ENCODE assay signal across 1 cellular context in the genomic region with DNA sequence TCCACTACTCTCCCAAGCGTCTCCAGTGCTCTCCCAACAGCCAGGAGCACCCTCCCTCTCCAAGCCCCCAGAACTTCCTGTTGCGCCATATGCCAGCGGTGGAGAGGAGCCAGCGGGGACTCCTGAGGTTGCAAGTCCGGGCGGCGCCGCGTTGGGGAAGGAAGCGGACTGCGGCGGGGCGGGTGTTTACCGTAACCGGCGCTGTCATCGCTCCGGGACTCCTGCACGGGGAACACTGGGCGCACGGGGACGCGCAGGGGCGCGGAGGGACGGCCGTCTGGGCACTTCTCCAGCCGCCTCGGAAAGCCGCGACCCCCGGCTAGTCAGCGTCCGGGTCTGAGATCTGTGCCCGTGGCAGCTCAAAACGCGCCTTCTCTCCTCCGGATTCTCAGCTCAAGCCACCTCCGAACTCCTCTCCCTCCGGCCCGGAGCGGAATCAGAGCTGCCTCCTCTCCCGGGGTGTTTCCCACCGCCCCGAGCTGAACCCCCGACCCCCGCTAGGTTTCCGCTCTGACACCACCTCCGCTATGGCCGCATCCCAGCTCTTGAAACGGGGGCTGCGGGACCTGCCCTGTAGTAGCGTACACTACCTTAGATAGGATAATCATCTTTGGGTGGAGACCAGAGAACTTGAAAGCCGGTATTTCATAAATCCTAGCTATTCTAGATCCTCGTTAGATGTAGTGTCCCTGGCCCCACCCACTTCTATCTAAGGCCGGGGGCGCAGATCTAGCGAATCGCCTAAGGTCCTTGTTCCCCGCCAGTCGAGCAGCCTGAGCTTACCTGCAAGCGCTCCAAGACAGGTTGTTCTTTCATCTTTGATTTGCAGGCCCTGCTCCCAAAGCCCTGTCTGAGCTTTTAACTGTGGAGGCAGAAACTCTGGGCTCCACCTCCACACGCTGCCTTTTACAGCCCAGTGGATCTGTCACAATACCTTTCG.
TF ChIP-seq lines count a peak whose summit lies in the region.

A gene with protein sequence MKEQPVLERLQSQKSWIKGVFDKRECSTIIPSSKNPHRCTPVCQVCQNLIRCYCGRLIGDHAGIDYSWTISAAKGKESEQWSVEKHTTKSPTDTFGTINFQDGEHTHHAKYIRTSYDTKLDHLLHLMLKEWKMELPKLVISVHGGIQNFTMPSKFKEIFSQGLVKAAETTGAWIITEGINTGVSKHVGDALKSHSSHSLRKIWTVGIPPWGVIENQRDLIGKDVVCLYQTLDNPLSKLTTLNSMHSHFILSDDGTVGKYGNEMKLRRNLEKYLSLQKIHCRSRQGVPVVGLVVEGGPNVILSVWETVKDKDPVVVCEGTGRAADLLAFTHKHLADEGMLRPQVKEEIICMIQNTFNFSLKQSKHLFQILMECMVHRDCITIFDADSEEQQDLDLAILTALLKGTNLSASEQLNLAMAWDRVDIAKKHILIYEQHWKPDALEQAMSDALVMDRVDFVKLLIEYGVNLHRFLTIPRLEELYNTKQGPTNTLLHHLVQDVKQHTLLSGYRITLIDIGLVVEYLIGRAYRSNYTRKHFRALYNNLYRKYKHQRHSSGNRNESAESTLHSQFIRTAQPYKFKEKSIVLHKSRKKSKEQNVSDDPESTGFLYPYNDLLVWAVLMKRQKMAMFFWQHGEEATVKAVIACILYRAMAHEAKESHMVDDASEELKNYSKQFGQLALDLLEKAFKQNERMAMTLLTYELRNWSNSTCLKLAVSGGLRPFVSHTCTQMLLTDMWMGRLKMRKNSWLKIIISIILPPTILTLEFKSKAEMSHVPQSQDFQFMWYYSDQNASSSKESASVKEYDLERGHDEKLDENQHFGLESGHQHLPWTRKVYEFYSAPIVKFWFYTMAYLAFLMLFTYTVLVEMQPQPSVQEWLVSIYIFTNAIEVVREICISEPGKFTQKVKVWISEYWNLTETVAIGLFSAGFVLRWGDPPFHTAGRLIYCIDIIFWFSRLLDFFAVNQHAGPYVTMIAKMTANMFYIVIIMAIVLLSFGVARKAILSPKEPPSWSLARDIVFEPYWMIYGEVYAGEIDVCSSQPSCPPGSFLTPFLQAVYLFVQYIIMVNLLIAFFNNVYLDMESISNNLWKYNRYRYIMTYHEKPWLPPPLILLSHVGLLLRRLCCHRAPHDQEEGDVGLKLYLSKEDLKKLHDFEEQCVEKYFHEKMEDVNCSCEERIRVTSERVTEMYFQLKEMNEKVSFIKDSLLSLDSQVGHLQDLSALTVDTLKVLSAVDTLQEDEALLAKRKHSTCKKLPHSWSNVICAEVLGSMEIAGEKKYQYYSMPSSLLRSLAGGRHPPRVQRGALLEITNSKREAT (N-terminal part only) (minus strand): TSS at position 881 of the 940 bp plus-strand sequence. CDS start 65 bp downstream, at position 816.

TF ChIP-seq in HepG2, 621 proteins besides CTCF, POLR2A, EP300 and RAD21 (continued from another document and continues in another):
- TF ChIP-seq, protein P1, sequence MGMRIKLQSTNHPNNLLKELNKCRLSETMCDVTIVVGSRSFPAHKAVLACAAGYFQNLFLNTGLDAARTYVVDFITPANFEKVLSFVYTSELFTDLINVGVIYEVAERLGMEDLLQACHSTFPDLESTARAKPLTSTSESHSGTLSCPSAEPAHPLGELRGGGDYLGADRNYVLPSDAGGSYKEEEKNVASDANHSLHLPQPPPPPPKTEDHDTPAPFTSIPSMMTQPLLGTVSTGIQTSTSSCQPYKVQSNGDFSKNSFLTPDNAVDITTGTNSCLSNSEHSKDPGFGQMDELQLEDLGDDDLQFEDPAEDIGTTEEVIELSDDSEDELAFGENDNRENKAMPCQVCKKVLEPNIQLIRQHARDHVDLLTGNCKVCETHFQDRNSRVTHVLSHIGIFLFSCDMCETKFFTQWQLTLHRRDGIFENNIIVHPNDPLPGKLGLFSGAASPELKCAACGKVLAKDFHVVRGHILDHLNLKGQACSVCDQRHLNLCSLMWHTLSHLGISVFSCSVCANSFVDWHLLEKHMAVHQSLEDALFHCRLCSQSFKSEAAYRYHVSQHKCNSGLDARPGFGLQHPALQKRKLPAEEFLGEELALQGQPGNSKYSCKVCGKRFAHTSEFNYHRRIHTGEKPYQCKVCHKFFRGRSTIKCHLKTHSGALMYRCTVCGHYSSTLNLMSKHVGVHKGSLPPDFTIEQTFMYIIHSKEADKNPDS (CRISPR knock-in tag; IDR thresholded peaks at IDR 0.05) = no peak
- TF ChIP-seq TAF1 (CRISPR knock-in tag; IDR thresholded peaks at IDR 0.05) (no peak; the same call in 1 of the 2 replicates), ZKSCAN5 (CRISPR knock-in tag; IDR thresholded peaks at IDR 0.05) (no peak), TARDBP (CRISPR knock-in tag; IDR thresholded peaks at IDR 0.05) (no peak), FOXK2 (IDR thresholded peaks at IDR 0.05) (no peak), AGO1 (IDR thresholded peaks at IDR 0.05; ENCODE audit: low read depth, low read length, poor library complexity, severe bottlenecking) (no peak), TBP (CRISPR knock-in tag; IDR thresholded peaks at IDR 0.05) (no peak), ZNF777 (CRISPR knock-in tag; IDR thresholded peaks at IDR 0.05) (peak; percentile 74), CEBPG (CRISPR knock-in tag; IDR thresholded peaks at IDR 0.05) (peak; percentile 91), SP1 (IDR thresholded peaks at IDR 0.05) (no peak), SP1 (CRISPR knock-in tag; IDR thresholded peaks at IDR 0.05) (no peak), MXI1 (IDR thresholded peaks at IDR 0.05; ENCODE audit: borderline replicate concordance, low read depth, low read length) (no peak), TAF15 (IDR thresholded peaks at IDR 0.05; ENCODE audit: low read depth, low read length, poor library complexity, severe bottlenecking) (no peak), HMG20B (CRISPR knock-in tag; conservative IDR thresholded peaks at IDR 0.05) (no peak), SOX13 (IDR thresholded peaks at IDR 0.05) (no peak; the same call in 1 of the 2 replicates), SOX13 (CRISPR knock-in tag; conservative IDR thresholded peaks at IDR 0.05 in 1 of 2, IDR thresholded peaks at IDR 0.05 in 1 of 2) (no peak), IRF2 (CRISPR knock-in tag; IDR thresholded peaks at IDR 0.05) (no peak), ZZZ3 (CRISPR knock-in tag; IDR thresholded peaks at IDR 0.05; ENCODE audit: borderline replicate concordance) (no peak), SIN3A (IDR thresholded peaks at IDR 0.05; ENCODE audit: borderline replicate concordance, low read depth, low read length) (no peak; the same call in 1 of the 2 replicates)
- TF ChIP-seq, protein P2, sequence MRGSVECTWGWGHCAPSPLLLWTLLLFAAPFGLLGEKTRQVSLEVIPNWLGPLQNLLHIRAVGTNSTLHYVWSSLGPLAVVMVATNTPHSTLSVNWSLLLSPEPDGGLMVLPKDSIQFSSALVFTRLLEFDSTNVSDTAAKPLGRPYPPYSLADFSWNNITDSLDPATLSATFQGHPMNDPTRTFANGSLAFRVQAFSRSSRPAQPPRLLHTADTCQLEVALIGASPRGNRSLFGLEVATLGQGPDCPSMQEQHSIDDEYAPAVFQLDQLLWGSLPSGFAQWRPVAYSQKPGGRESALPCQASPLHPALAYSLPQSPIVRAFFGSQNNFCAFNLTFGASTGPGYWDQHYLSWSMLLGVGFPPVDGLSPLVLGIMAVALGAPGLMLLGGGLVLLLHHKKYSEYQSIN (CRISPR knock-in tag; IDR thresholded peaks at IDR 0.05; ENCODE audit: borderline replicate concordance) = no peak
- TF ChIP-seq, protein P3, sequence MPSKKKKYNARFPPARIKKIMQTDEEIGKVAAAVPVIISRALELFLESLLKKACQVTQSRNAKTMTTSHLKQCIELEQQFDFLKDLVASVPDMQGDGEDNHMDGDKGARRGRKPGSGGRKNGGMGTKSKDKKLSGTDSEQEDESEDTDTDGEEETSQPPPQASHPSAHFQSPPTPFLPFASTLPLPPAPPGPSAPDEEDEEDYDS (CRISPR knock-in tag; IDR thresholded peaks at IDR 0.05) = no peak
- TF ChIP-seq, protein P4, sequence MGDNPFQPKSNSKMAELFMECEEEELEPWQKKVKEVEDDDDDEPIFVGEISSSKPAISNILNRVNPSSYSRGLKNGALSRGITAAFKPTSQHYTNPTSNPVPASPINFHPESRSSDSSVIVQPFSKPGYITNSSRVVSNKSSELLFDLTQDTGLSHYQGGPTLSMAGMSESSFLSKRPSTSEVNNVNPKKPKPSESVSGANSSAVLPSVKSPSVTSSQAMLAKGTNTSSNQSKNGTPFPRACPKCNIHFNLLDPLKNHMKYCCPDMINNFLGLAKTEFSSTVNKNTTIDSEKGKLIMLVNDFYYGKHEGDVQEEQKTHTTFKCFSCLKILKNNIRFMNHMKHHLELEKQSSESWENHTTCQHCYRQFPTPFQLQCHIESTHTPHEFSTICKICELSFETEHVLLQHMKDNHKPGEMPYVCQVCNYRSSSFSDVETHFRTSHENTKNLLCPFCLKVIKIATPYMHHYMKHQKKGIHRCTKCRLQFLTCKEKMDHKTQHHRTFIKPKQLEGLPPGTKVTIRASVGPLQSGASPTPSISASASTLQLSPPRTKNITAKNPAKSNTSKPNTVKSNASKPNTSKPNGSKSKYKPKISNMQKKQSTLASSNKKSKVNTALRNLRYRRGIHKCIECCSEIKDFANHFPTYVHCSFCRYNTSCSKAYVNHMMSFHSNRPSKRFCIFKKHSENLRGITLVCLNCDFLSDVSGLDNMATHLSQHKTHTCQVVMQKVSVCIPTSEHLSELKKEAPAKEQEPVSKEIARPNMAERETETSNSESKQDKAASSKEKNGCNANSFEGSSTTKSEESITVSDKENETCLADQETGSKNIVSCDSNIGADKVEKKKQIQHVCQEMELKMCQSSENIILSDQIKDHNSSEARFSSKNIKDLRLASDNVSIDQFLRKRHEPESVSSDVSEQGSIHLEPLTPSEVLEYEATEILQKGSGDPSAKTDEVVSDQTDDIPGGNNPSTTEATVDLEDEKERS (CRISPR knock-in tag; IDR thresholded peaks at IDR 0.05) = no peak
- TF ChIP-seq, protein P5, sequence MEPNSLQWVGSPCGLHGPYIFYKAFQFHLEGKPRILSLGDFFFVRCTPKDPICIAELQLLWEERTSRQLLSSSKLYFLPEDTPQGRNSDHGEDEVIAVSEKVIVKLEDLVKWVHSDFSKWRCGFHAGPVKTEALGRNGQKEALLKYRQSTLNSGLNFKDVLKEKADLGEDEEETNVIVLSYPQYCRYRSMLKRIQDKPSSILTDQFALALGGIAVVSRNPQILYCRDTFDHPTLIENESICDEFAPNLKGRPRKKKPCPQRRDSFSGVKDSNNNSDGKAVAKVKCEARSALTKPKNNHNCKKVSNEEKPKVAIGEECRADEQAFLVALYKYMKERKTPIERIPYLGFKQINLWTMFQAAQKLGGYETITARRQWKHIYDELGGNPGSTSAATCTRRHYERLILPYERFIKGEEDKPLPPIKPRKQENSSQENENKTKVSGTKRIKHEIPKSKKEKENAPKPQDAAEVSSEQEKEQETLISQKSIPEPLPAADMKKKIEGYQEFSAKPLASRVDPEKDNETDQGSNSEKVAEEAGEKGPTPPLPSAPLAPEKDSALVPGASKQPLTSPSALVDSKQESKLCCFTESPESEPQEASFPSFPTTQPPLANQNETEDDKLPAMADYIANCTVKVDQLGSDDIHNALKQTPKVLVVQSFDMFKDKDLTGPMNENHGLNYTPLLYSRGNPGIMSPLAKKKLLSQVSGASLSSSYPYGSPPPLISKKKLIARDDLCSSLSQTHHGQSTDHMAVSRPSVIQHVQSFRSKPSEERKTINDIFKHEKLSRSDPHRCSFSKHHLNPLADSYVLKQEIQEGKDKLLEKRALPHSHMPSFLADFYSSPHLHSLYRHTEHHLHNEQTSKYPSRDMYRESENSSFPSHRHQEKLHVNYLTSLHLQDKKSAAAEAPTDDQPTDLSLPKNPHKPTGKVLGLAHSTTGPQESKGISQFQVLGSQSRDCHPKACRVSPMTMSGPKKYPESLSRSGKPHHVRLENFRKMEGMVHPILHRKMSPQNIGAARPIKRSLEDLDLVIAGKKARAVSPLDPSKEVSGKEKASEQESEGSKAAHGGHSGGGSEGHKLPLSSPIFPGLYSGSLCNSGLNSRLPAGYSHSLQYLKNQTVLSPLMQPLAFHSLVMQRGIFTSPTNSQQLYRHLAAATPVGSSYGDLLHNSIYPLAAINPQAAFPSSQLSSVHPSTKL (CRISPR knock-in tag; IDR thresholded peaks at IDR 0.05) = peak; percentile 76
- TF ChIP-seq, protein P6, sequence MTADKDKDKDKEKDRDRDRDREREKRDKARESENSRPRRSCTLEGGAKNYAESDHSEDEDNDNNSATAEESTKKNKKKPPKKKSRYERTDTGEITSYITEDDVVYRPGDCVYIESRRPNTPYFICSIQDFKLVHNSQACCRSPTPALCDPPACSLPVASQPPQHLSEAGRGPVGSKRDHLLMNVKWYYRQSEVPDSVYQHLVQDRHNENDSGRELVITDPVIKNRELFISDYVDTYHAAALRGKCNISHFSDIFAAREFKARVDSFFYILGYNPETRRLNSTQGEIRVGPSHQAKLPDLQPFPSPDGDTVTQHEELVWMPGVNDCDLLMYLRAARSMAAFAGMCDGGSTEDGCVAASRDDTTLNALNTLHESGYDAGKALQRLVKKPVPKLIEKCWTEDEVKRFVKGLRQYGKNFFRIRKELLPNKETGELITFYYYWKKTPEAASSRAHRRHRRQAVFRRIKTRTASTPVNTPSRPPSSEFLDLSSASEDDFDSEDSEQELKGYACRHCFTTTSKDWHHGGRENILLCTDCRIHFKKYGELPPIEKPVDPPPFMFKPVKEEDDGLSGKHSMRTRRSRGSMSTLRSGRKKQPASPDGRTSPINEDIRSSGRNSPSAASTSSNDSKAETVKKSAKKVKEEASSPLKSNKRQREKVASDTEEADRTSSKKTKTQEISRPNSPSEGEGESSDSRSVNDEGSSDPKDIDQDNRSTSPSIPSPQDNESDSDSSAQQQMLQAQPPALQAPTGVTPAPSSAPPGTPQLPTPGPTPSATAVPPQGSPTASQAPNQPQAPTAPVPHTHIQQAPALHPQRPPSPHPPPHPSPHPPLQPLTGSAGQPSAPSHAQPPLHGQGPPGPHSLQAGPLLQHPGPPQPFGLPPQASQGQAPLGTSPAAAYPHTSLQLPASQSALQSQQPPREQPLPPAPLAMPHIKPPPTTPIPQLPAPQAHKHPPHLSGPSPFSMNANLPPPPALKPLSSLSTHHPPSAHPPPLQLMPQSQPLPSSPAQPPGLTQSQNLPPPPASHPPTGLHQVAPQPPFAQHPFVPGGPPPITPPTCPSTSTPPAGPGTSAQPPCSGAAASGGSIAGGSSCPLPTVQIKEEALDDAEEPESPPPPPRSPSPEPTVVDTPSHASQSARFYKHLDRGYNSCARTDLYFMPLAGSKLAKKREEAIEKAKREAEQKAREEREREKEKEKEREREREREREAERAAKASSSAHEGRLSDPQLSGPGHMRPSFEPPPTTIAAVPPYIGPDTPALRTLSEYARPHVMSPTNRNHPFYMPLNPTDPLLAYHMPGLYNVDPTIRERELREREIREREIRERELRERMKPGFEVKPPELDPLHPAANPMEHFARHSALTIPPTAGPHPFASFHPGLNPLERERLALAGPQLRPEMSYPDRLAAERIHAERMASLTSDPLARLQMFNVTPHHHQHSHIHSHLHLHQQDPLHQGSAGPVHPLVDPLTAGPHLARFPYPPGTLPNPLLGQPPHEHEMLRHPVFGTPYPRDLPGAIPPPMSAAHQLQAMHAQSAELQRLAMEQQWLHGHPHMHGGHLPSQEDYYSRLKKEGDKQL (CRISPR knock-in tag; IDR thresholded peaks at IDR 0.05; ENCODE audit: low read depth) = no peak
- TF ChIP-seq, protein P7, sequence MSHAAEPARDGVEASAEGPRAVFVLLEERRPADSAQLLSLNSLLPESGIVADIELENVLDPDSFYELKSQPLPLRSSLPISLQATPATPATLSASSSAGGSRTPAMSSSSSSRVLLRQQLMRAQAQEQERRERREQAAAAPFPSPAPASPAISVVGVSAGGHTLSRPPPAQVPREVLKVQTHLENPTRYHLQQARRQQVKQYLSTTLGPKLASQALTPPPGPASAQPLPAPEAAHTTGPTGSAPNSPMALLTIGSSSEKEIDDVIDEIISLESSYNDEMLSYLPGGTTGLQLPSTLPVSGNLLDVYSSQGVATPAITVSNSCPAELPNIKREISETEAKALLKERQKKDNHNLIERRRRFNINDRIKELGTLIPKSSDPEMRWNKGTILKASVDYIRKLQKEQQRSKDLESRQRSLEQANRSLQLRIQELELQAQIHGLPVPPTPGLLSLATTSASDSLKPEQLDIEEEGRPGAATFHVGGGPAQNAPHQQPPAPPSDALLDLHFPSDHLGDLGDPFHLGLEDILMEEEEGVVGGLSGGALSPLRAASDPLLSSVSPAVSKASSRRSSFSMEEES (CRISPR knock-in tag; IDR thresholded peaks at IDR 0.05) = no peak
